ENCODE assay signal across 8 cellular contexts in genomic region chr2:44170337-44170736, GRCh38. TPM values are rescaled to one million over a fixed set of nuclear protein-coding genes. Genes with fewer than 3 reads are reported as not detected.
DNase-seq lines count a peak whose midpoint lies in the region; ATAC-seq and TF ChIP-seq lines count a peak whose summit lies in the region.

No MANE protein-coding gene starts in this region.

- H3K9me3 Mint-ChIP-seq in activated B cell treated with CpG ODN at 0.5 μM for 24 hours: peaks cover 2% of the 10 kb centered on the region

- H3K4me1 Mint-ChIP-seq in activated B cell treated with CpG ODN at 0.5 μM for 24 hours: peaks cover 58% of the 10 kb centered on the region

- H3K4me3 ChIP-seq in left ventricle myocardium inferior (peak overlapping the region; percentile 98), right cardiac atrium (ENCODE audit: low read length) (peak overlapping the region; percentile 92), skin epidermis (peak overlapping the region; percentile 69 to 97 (median 84))

- ATAC-seq in Right ventricle myocardium superior (ENCODE audit: poor library complexity): no peak
- no peak for ATAC-seq in activated B cell treated with CpG ODN at 0.5 μM for 24 hours (ENCODE audit: low read depth)
- ATAC-seq in right cardiac atrium: no peak
- ATAC-seq in HG03442 (IDR thresholded peaks at IDR 0.05; ENCODE audit: unreplicated experiment): no peak

- peak overlapping the region; percentile 97 for H3K27ac Mint-ChIP-seq in activated B cell treated with CpG ODN at 0.5 μM for 24 hours

- CTCF ChIA-PET in activated B cell treated with CpG ODN at 0.5 μM for 24 hours (lab: Charles Lee): no interaction called here

- DNase-seq in left ventricle myocardium inferior (no peak), Right ventricle myocardium superior (no peak), activated B cell treated with CpG ODN at 0.5 μM for 24 hours (no peak), right cardiac atrium (no peak), GOT3 (lab: John Stamatoyannopoulos, UW) (no peak), NCI-H1694 (lab: John Stamatoyannopoulos, UW) (no peak)

- TF ChIP-seq CTCF in left ventricle myocardium inferior (IDR thresholded peaks at IDR 0.05; ENCODE audit: borderline replicate concordance) (no peak), activated B cell treated with CpG ODN at 0.5 μM for 24 hours (IDR thresholded peaks at IDR 0.05) (no peak)

- peaks cover 20% of the 10 kb centered on the region for H3K36me3 Mint-ChIP-seq in activated B cell treated with CpG ODN at 0.5 μM for 24 hours (ENCODE audit: low read depth)

- H3K9me3 ChIP-seq in left ventricle myocardium inferior (replicated peaks): no peaks in the 10 kb centered on the region
- no peaks in the 10 kb centered on the region for H3K9me3 ChIP-seq in right cardiac atrium (ENCODE audit: control insufficient read depth, low read length)

- POLR2A ChIA-PET in activated B cell treated with CpG ODN at 0.5 μM for 24 hours (lab: Charles Lee): interaction anchor here (2.1 to 4.9 kb wide), 2 partner anchors 11 to 192 kb away, joined by 5 to 59 read pairs; partner anchors contain the start of genes CAMKMT and PREPL

- H3K27ac ChIP-seq in left ventricle myocardium inferior (replicated peaks): peak overlapping the region; percentile 94
- H3K27ac ChIP-seq in right cardiac atrium (ENCODE audit: low read length): no peak overlapping the region
- H3K27ac ChIP-seq in skin epidermis: peak overlapping the region in 13 of 21 experiments; percentile 32 to 96 (median 92)

- H3K27me3 ChIP-seq in left ventricle myocardium inferior (ENCODE audit: low read depth) (no peaks in the 10 kb centered on the region), right cardiac atrium (ENCODE audit: control insufficient read depth, insufficient read depth) (no peaks in the 10 kb centered on the region)

- peak overlapping the region; percentile 99 for H3K4me3 Mint-ChIP-seq in activated B cell treated with CpG ODN at 0.5 μM for 24 hours

- intact Hi-C loops in left ventricle myocardium inferior (cut with micrococcal nuclease) (no loop called here), Right ventricle myocardium superior (cut with DNase I) (no loop called here), activated B cell treated with CpG ODN at 0.5 μM for 24 hours (cut with micrococcal nuclease) (no loop called here), right cardiac atrium (cut with DNase I) (no loop called here)

- peaks cover 58% of the 10 kb centered on the region for H3K4me1 ChIP-seq in left ventricle myocardium inferior
- no peaks in the 10 kb centered on the region for H3K4me1 ChIP-seq in right cardiac atrium (ENCODE audit: control insufficient read depth, insufficient read depth, low read length)

- H3K36me3 ChIP-seq in left ventricle myocardium inferior: no peaks in the 10 kb centered on the region

- WGBS in right cardiac atrium: under 1% methylated on average over 3 of the region's 3 CpGs

- no peaks in the 10 kb centered on the region for H3K27me3 Mint-ChIP-seq in activated B cell treated with CpG ODN at 0.5 μM for 24 hours

RNA-seq across cellular contexts. Expression of gene PPM1B, which starts 1.7 kb away (rescaled TPM):
- total RNA-seq in left ventricle myocardium inferior (56.2 TPM), Right ventricle myocardium superior (54.8 TPM), activated B cell treated with CpG ODN at 0.5 μM for 24 hours (51.6 and 55.2 TPM in 2 replicates), right cardiac atrium (10 to 100 TPM; 42.3 to 57.7 (median 44.8) TPM)
- polyA plus RNA-seq in right cardiac atrium: 26.7 TPM
